ENCODE assay signal across 1 cellular context in genomic region chr4:37629713-37630112, GRCh38.
TF ChIP-seq lines count a peak whose summit lies in the region.

No MANE protein-coding gene starts in this region.

TF ChIP-seq in A549, 52 proteins besides CTCF, POLR2A, EP300 and RAD21 (continued from another document):
- TF ChIP-seq USF2 (IDR thresholded peaks at IDR 0.05) = no peak
- TF ChIP-seq FOSB (CRISPR knock-in tag; IDR thresholded peaks at IDR 0.05) = no peak
- TF ChIP-seq CBX2 (IDR thresholded peaks at IDR 0.05; ENCODE audit: borderline replicate concordance, low read depth) = no peak
- no peak for TF ChIP-seq HES2 (IDR thresholded peaks at IDR 0.05)
- no peak for TF ChIP-seq POLR2AphosphoS2 (conservative IDR thresholded peaks at IDR 0.05; ENCODE audit: low read length)
- no peak for TF ChIP-seq KDM1A (IDR thresholded peaks at IDR 0.05; ENCODE audit: low read depth)
- no peak for TF ChIP-seq JUNB (IDR thresholded peaks at IDR 0.05)
- no peak for TF ChIP-seq HDAC2 (IDR thresholded peaks at IDR 0.05)
- TF ChIP-seq ZNF302 (CRISPR knock-in tag; IDR thresholded peaks at IDR 0.05) = no peak
- no peak for TF ChIP-seq MAX (IDR thresholded peaks at IDR 0.05)
- no peak for TF ChIP-seq CHD4 (IDR thresholded peaks at IDR 0.05; ENCODE audit: borderline replicate concordance)
